In genomic region chr14:67335781-67336180, GRCh38 we compare ENCODE assay signal across 11 cellular contexts. TPM values are rescaled to one million over a fixed set of nuclear protein-coding genes. Genes with fewer than 3 reads are reported as not detected.
DNase-seq lines count a peak whose midpoint lies in the region; FAIRE-seq and TF ChIP-seq lines count a peak whose summit lies in the region.
"Had no signal": no experiment of that assay in that cellular context is flagged by ENCODE, and none has a peak within 500 bp of the region (broad histone marks: within the 10 kb centered on the region; RNA-seq: fewer than 3 reads in every experiment).

No MANE protein-coding gene starts in this region.

- no peak overlapping the region for H3K27ac ChIP-seq in dorsolateral prefrontal cortex
- no peak overlapping the region for H3K27ac ChIP-seq in sigmoid colon

- TF ChIP-seq POLR2A in NB4 (IDR thresholded peaks at IDR 0.05; ENCODE audit: extremely low read depth, insufficient read length) (no peak), sigmoid colon (IDR thresholded peaks at IDR 0.05) (no peak)

- H3K9me3 Mint-ChIP-seq in osteocyte (ENCODE audit: unreplicated experiment) = no peaks in the 10 kb centered on the region
- H3K9me3 Mint-ChIP-seq: CD8-positive, alpha-beta memory T cell had no signal

- no peak for FAIRE-seq in GM19239 (lab: Jason Lieb, UNC)

- H3K36me3 Mint-ChIP-seq in osteocyte (ENCODE audit: unreplicated experiment) = peaks cover 57% of the 10 kb centered on the region

- peak; percentile 10 for DNase-seq in NCI-H748 (lab: John Stamatoyannopoulos, UW; ENCODE audit: unreplicated experiment)
- DNase-seq in NCI-H748 treated with DMSO at 0.1 percent for 48 hours (lab: John Stamatoyannopoulos, UW) = no peak
- peak; percentile 44 for DNase-seq in NB4 (ENCODE audit: low read depth)
- DNase-seq in dorsolateral prefrontal cortex = no peak
- DNase-seq in osteocyte (ENCODE audit: extremely low spot score, unreplicated experiment) = no peak
- no peak for DNase-seq in sigmoid colon
- DNase-seq in GM19239 (ENCODE audit: insufficient read length, low spot score) = no peak
- no peak for DNase-seq in NCI-H2196 treated with DMSO at 0.1 percent for 48 hours (lab: John Stamatoyannopoulos, UW; ENCODE audit: unreplicated experiment)
- DNase-seq: activated naive CD4-positive, alpha-beta T cell had no signal

- H3K27me3 ChIP-seq in dorsolateral prefrontal cortex = no peaks in the 10 kb centered on the region
- no peaks in the 10 kb centered on the region for H3K27me3 ChIP-seq in sigmoid colon

- H3K27ac Mint-ChIP-seq in osteocyte (ENCODE audit: unreplicated experiment) = no peak overlapping the region

- 93 to 97% methylated on average over 2 of the region's 2 CpGs for WGBS in sigmoid colon, 2 donors

- intact Hi-C loops in dorsolateral prefrontal cortex (cut with DNase I) = no loop called here
- intact Hi-C loops in sigmoid colon (cut with DNase I) = no loop called here

- H3K27me3 Mint-ChIP-seq in osteocyte (ENCODE audit: unreplicated experiment) = no peaks in the 10 kb centered on the region
- H3K27me3 Mint-ChIP-seq: CD8-positive, alpha-beta memory T cell had no signal

- peaks cover 12 to 97% (median 48%) of the 10 kb centered on the region in 4 donors for H3K36me3 ChIP-seq in sigmoid colon

- no peak for TF ChIP-seq EP300 in sigmoid colon (IDR thresholded peaks at IDR 0.05)

- H3K4me3 Mint-ChIP-seq in osteocyte (ENCODE audit: unreplicated experiment) = no peak overlapping the region
- H3K4me3 Mint-ChIP-seq: CD8-positive, alpha-beta memory T cell had no signal

- TF ChIP-seq CTCF in NB4 (IDR thresholded peaks at IDR 0.05; ENCODE audit: low read depth, low read length) (peak; percentile 27), dorsolateral prefrontal cortex (IDR thresholded peaks at IDR 0.05 in 54 of 56, conservative IDR thresholded peaks at IDR 0.05 in 2 of 56; ENCODE audit: low read depth in 1 of 56, partially characterized antibody in 56 of 56) (peak in 35 of 56 donors; percentile 8 to 47 (median 26)), osteocyte (IDR thresholded peaks at IDR 0.05) (peak; percentile 45), sigmoid colon (IDR thresholded peaks at IDR 0.05) (no peak)

- no peaks in the 10 kb centered on the region for H3K4me1 ChIP-seq in sigmoid colon
- H3K4me1 ChIP-seq: HAP-1 had no signal

- peaks cover 21% of the 10 kb centered on the region for H3K4me1 Mint-ChIP-seq in osteocyte (ENCODE audit: unreplicated experiment)
- H3K4me1 Mint-ChIP-seq: CD8-positive, alpha-beta memory T cell had no signal

- H3K9me3 ChIP-seq in sigmoid colon = no peaks in the 10 kb centered on the region
- H3K9me3 ChIP-seq: HAP-1 had no signal

- no peak overlapping the region for H3K4me3 ChIP-seq in NB4 (ENCODE audit: low read depth, low read length)
- H3K4me3 ChIP-seq in dorsolateral prefrontal cortex = no peak overlapping the region
- H3K4me3 ChIP-seq in sigmoid colon = no peak overlapping the region
- H3K4me3 ChIP-seq: HAP-1 had no signal

RNA-seq across cellular contexts. Expression of gene ATP6V1D, which starts 23.8 kb away (rescaled TPM):
- total RNA-seq in dorsolateral prefrontal cortex (100 to 1,000 TPM in 111 of 120 experiments, 10 to 100 TPM in 9; 54.1 to 244 (median 150) TPM), osteocyte (63.8 and 67.8 TPM in 2 replicates), sigmoid colon (10 to 100 TPM; 65.8 to 89.9 (median 76.7) TPM)
- polyA plus RNA-seq in sigmoid colon = 100 to 1,000 TPM in 1 of 3 donors, 10 to 100 TPM in 2; 64.1 to 181 (median 97.9) TPM

RNA-seq across cellular contexts. Expression of gene EIF2S1, which starts 24.3 kb away (rescaled TPM):
- total RNA-seq in dorsolateral prefrontal cortex (10 to 100 TPM; 31.2 to 84.1 (median 59.5) TPM), osteocyte (85.3 and 90.1 TPM in 2 replicates), sigmoid colon (100 to 1,000 TPM in 3 of 4 donors, 10 to 100 TPM in 1; 31.3 to 131 (median 119) TPM)
- polyA plus RNA-seq in sigmoid colon = 100 to 1,000 TPM in 1 of 3 donors, 10 to 100 TPM in 2; 75.7 to 104 (median 86.6) TPM

Comparison
In these comparisons a context has a peak if more than half of its experiments do, and no peak if none do; other contexts are left out.
1. DNase-seq: peak in NCI-H748 (single experiment) and NB4 (single experiment); none in NCI-H748 treated with DMSO at 0.1 percent for 48 hours (single experiment), dorsolateral prefrontal cortex (0 of 10), osteocyte (single experiment), sigmoid colon (single experiment), GM19239 (single experiment) and NCI-H2196 treated with DMSO at 0.1 percent for 48 hours (single experiment).
2. CTCF ChIP-seq: peak in NB4 (single experiment), dorsolateral prefrontal cortex (35 of 56) and osteocyte (single experiment); none in sigmoid colon (0 of 4).